Comparison of ENCODE assay signal across 19 cellular contexts in genomic region chr12:127819066-127819465, GRCh38.
DNase-seq lines count a peak whose midpoint lies in the region; ATAC-seq, FAIRE-seq and TF ChIP-seq lines count a peak whose summit lies in the region.
"Had no signal": no experiment of that assay in that cellular context is flagged by ENCODE, and none has a peak within 500 bp of the region (broad histone marks: within the 10 kb centered on the region; RNA-seq: fewer than 3 reads in every experiment).

No MANE protein-coding gene starts in this region.

- no peak overlapping the region for H2BK12ac ChIP-seq in H1 (ENCODE audit: low read depth, low read length)

- no peak overlapping the region for H2BK120ac ChIP-seq in H1 (replicated peaks; ENCODE audit: low read depth, low read length)

- TF ChIP-seq POLR2A in H1 (IDR thresholded peaks at IDR 0.05; ENCODE audit: control extremely low read depth in 1 of 2, low read depth in 2 of 2, low read length in 2 of 2) (no peak), esophagus muscularis mucosa (IDR thresholded peaks at IDR 0.05; ENCODE audit: low read depth) (no peak)

- H4K5ac ChIP-seq in H1 (ENCODE audit: insufficient read length, low read depth, low read length) = no peak overlapping the region

- H4K8ac ChIP-seq in H1 (ENCODE audit: extremely low read depth, insufficient read depth, low read length) = no peak overlapping the region

- H2BK20ac ChIP-seq in H1 (ENCODE audit: low read length) = no peak overlapping the region

- H3K79me1 ChIP-seq in H1 (ENCODE audit: low read depth, low read length) = no peaks in the 10 kb centered on the region

- TF ChIP-seq CTCF in H1 (IDR thresholded peaks at IDR 0.05; ENCODE audit: control extremely low read depth in 1 of 3, insufficient read depth in 1 of 3, low read depth in 1 of 3, low read length in 3 of 3) (no peak), pancreas (IDR thresholded peaks at IDR 0.05) (no peak), esophagus muscularis mucosa (IDR thresholded peaks at IDR 0.05) (no peak)

- DNase-seq in EL (peak; percentile 1), MV-4-11 (lab: John Stamatoyannopoulos, UW) (peak; percentile 68), H1 (ENCODE audit: low read depth in 1 of 2, low spot score in 2 of 2) (no peak), pancreas (no peak), esophagus muscularis mucosa (ENCODE audit: extremely low spot score) (no peak), inferior parietal cortex (ENCODE audit: extremely low spot score) (no peak)
- DNase-seq: BE2C; Calu3; CD4-positive, alpha-beta T cell; DMS79 treated with DMSO at 0.1 percent for 48 hours; GF-D8; H7; KBM-7; NCI-H1105 treated with DMSO at 0.1 percent for 48 hours; NCI-H1694 treated with DMSO at 0.1 percent for 48 hours; NCI-H345 had no signal

- no peaks in the 10 kb centered on the region for H3K23me2 ChIP-seq in H1 (ENCODE audit: low read depth, low read length)

- H3K36me3 ChIP-seq in H1 (ENCODE audit: control insufficient read depth in 2 of 4, insufficient read depth in 4 of 4, low read length in 3 of 4) = no peaks in the 10 kb centered on the region
- no peaks in the 10 kb centered on the region for H3K36me3 ChIP-seq in pancreas
- no peaks in the 10 kb centered on the region for H3K36me3 ChIP-seq in esophagus muscularis mucosa
- H3K36me3 ChIP-seq: BE2C had no signal

- no peak overlapping the region for H3K14ac ChIP-seq in H1 (ENCODE audit: insufficient read length)

- no peak overlapping the region for H2BK15ac ChIP-seq in H1 (ENCODE audit: low read length)

- no peaks in the 10 kb centered on the region for H3K79me2 ChIP-seq in H1 (ENCODE audit: control insufficient read depth in 1 of 2, insufficient read depth in 2 of 2, low read length in 2 of 2)

- TF ChIP-seq EP300 in H1 (IDR thresholded peaks at IDR 0.05; ENCODE audit: borderline replicate concordance in 1 of 2, low read depth in 2 of 2, low read length in 2 of 2) (no peak), esophagus muscularis mucosa (IDR thresholded peaks at IDR 0.05) (no peak)

- H2AK5ac ChIP-seq in H1 (ENCODE audit: low read depth, low read length) = no peak overlapping the region

- WGBS in H1 (ENCODE audit: extremely low coverage in 1 of 2, insufficient coverage in 1 of 2, insufficient read length in 1 of 2, insufficient replicate concordance in 2 of 2, low coverage in 1 of 2, low lambda C conversion rate in 2 of 2, missing lambda C conversion rate in 1 of 2), 2 experiments = 90% methylated on average over 4 of the region's 4 CpGs; no CpG with 5 or more reads in 1 of the 2 experiments
- 57 to 72% methylated on average over 4 of the region's 4 CpGs for WGBS in pancreas, 2 donors
- WGBS in esophagus muscularis mucosa = 75% methylated on average over 4 of the region's 4 CpGs

- H3K4me3 ChIP-seq in H1 (ENCODE audit: extremely low read depth in 1 of 4, insufficient read depth in 2 of 4, low read depth in 3 of 4, low read length in 4 of 4) = no peak overlapping the region
- no peak overlapping the region for H3K4me3 ChIP-seq in pancreas
- no peak overlapping the region for H3K4me3 ChIP-seq in esophagus muscularis mucosa

- H3K4me2 ChIP-seq in H1 (ENCODE audit: insufficient read depth in 1 of 2, low read depth in 2 of 2, low read length in 2 of 2) = no peak overlapping the region

- H3K18ac ChIP-seq in H1 (ENCODE audit: extremely low read depth, low read length) = no peak overlapping the region

- H3K27me3 ChIP-seq in H1 (replicated peaks in 1 of 4; ENCODE audit: control insufficient read depth in 3 of 4, extremely low read depth in 1 of 4, insufficient read depth in 3 of 4, low read length in 3 of 4) = no peaks in the 10 kb centered on the region
- H3K27me3 ChIP-seq in pancreas = no peaks in the 10 kb centered on the region
- H3K27me3 ChIP-seq in esophagus muscularis mucosa = no peaks in the 10 kb centered on the region
- H3K27me3 ChIP-seq: BE2C had no signal

- ATAC-seq in pancreas = no peak
- ATAC-seq: Panc1 had no signal

- H3K9me3 ChIP-seq in H1 (ENCODE audit: insufficient read depth in 2 of 2, low read depth in 1 of 2, low read length in 1 of 2) (no peaks in the 10 kb centered on the region), pancreas (no peaks in the 10 kb centered on the region), esophagus muscularis mucosa (peaks cover 0 to 4% (median 0%) of the 10 kb centered on the region in 4 donors)
- H3K9me3 ChIP-seq: BE2C had no signal

- H2BK5ac ChIP-seq in H1 (ENCODE audit: low read depth, low read length) = no peak overlapping the region

- H3K23ac ChIP-seq in H1 (ENCODE audit: insufficient read length) = no peak overlapping the region

- POLR2A ChIA-PET in H1 (lab: Charles Lee; ENCODE audit: partially characterized antibody) = no interaction called here

- H3K4me1 ChIP-seq in H1 (replicated peaks in 1 of 4; ENCODE audit: control insufficient read depth in 3 of 4, insufficient read depth in 4 of 4, low read length in 3 of 4) (peaks cover 0 to 5% (median 1%) of the 10 kb centered on the region in 4 experiments; a peak in 4 of 7 replicates), pancreas (no peaks in the 10 kb centered on the region), esophagus muscularis mucosa (peaks cover 0 to 16% (median 15%) of the 10 kb centered on the region in 4 donors)
- H3K4me1 ChIP-seq: BE2C had no signal

- H3K4ac ChIP-seq in H1 (replicated peaks; ENCODE audit: insufficient read length, low read depth, low read length) = no peak overlapping the region

- FAIRE-seq in H1 (lab: Jason Lieb, UNC) (no peak), pancreas (lab: Jason Lieb, UNC) (no peak)
- FAIRE-seq: GM12891 had no signal

- no peak for TF ChIP-seq RAD21 in H1 (IDR thresholded peaks at IDR 0.05 in 1 of 2, conservative IDR thresholded peaks at IDR 0.05 in 1 of 2; ENCODE audit: low read depth in 2 of 2, low read length in 2 of 2)

- H3K27ac ChIP-seq in H1 (ENCODE audit: low read depth, low read length) (no peak overlapping the region), temporal lobe (ENCODE audit: low read depth, low read length) (peak overlapping the region; percentile 40), pancreas (no peak overlapping the region), esophagus muscularis mucosa (replicated peaks in 1 of 4) (no peak overlapping the region)

- H3K56ac ChIP-seq in H1 (replicated peaks; ENCODE audit: insufficient read length, low read depth, low read length) = no peak overlapping the region

- no peak overlapping the region for H3K9ac ChIP-seq in H1 (replicated peaks in 1 of 4; ENCODE audit: extremely low read depth in 1 of 4, low read depth in 3 of 4, low read length in 3 of 4)

- no peak overlapping the region for H4K91ac ChIP-seq in H1 (replicated peaks; ENCODE audit: insufficient read length, low read length)

- intact Hi-C loops in pancreas (cut with DNase I) = no loop called here
- intact Hi-C loops in esophagus muscularis mucosa (cut with DNase I) = no loop called here

- H2AFZ ChIP-seq in H1 (ENCODE audit: low read length) = no peak overlapping the region

- CTCF ChIA-PET in H1 (lab: Charles Lee; ENCODE audit: partially characterized antibody) = interaction anchor here (1.1 kb wide), 1 partner anchor 10 kb away, joined by 3 read pairs; no protein-coding TSS in a partner anchor

- no peaks in the 10 kb centered on the region for H4K20me1 ChIP-seq in H1 (replicated peaks in 1 of 2; ENCODE audit: control insufficient read depth in 1 of 2, insufficient read depth in 2 of 2, low read length in 2 of 2)

TF ChIP-seq in H1, 55 proteins besides CTCF, POLR2A, EP300 and RAD21:
- 0 out of 2 replicates have a peak, but pooled peaks have one; percentile 7 for TF ChIP-seq CEBPB (IDR thresholded peaks at IDR 0.05; ENCODE audit: low read depth, low read length)
- TF ChIP-seq SRF (IDR thresholded peaks at IDR 0.05; ENCODE audit: low read depth, low read length) = no peak
- TF ChIP-seq RNF2 (IDR thresholded peaks at IDR 0.05; ENCODE audit: borderline replicate concordance, low read depth, low read length, missing control alignments, poor library complexity, severe bottlenecking) = no peak
- no peak for TF ChIP-seq TAF7 (optimal IDR thresholded peaks at IDR 0.05; ENCODE audit: borderline replicate concordance, low read depth, low read length)
TF ChIP-seq in H1: peak in this region for 1.

Comparison
In these comparisons a context has a peak if more than half of its experiments do, and no peak if none do; other contexts are left out.
1. DNase-seq: peak in EL (single experiment) and MV-4-11 (single experiment); none in H1 (0 of 2), pancreas (0 of 6), esophagus muscularis mucosa (single experiment) and inferior parietal cortex (single experiment).